In genomic region chr13:33679658-33680012, GRCh38 we compare ENCODE assay signal across 9 cellular contexts.
DNase-seq lines count a peak whose midpoint lies in the region; TF ChIP-seq lines count a peak whose summit lies in the region.
"Had no signal": no experiment of that assay in that cellular context is flagged by ENCODE, and none has a peak within 500 bp of the region (broad histone marks: within the 10 kb centered on the region; RNA-seq: fewer than 3 reads in every experiment).

No MANE protein-coding gene starts in this region.

- no peaks in the 10 kb centered on the region for H4K20me1 ChIP-seq in GM23248 (ENCODE audit: insufficient read depth)

- peak overlapping the region; percentile 4 for H3K4me3 ChIP-seq in CD8-positive, alpha-beta memory T cell (ENCODE audit: low read length)
- H3K4me3 ChIP-seq in GM23248 (no peak overlapping the region), muscle layer of duodenum (ENCODE audit: low read depth in 1 of 2, low read length in 2 of 2) (peak overlapping the region in 1 of 2 donors; percentile 50)

- peak overlapping the region; percentile 16 for H3K4me2 ChIP-seq in GM23248 (ENCODE audit: unreplicated experiment)

- no peak for TF ChIP-seq CTCF in HFFc6 (IDR thresholded peaks at IDR 0.05)

- no peaks in the 10 kb centered on the region for H3K9me2 ChIP-seq in GM23248 (ENCODE audit: insufficient read depth)

- 45 to 56% methylated on average over 1 of the region's 1 CpG for WGBS in GM23248 (ENCODE audit: low coverage in 1 of 2, low lambda C conversion rate in 2 of 2, missing lambda C conversion rate in 2 of 2), 2 experiments

- H3K4me1 ChIP-seq in CD8-positive, alpha-beta memory T cell (ENCODE audit: insufficient read depth, low read length): peaks cover 11% of the 10 kb centered on the region
- H3K4me1 ChIP-seq in GM23248 (ENCODE audit: insufficient read depth) (peaks cover 16% of the 10 kb centered on the region), muscle layer of duodenum (ENCODE audit: control insufficient read depth in 1 of 2, insufficient read depth in 2 of 2, low read length in 2 of 2) (peaks cover 11 to 13% of the 10 kb centered on the region in 2 donors)

- no peaks in the 10 kb centered on the region for H3K79me2 ChIP-seq in GM23248 (ENCODE audit: insufficient read depth)

- H3K4me3 Mint-ChIP-seq in CD8-positive, alpha-beta memory T cell: peak overlapping the region; percentile 64 to 86 (median 75)
- peak overlapping the region; percentile 7 for H3K4me3 Mint-ChIP-seq in activated naive CD8-positive, alpha-beta T cell treated with anti-CD3 and anti-CD28 coated beads for 36 hours
- H3K4me3 Mint-ChIP-seq in HFFc6: no peak overlapping the region

- peak overlapping the region; percentile 64 for H2AFZ ChIP-seq in GM23248

- peak overlapping the region; percentile 6 for H3K27ac ChIP-seq in CD8-positive, alpha-beta memory T cell (ENCODE audit: low read depth, low read length)
- peak overlapping the region; percentile 30 for H3K27ac ChIP-seq in GM23248
- H3K27ac ChIP-seq in muscle layer of duodenum (ENCODE audit: low read length): peak overlapping the region; percentile 78

- no peaks in the 10 kb centered on the region for H3K27me3 ChIP-seq in CD8-positive, alpha-beta memory T cell (ENCODE audit: insufficient read depth, low read length, poor library complexity, severe bottlenecking)
- H3K27me3 ChIP-seq in GM23248 (replicated peaks; ENCODE audit: insufficient read depth) (no peaks in the 10 kb centered on the region), muscle layer of duodenum (ENCODE audit: low read depth, low read length) (no peaks in the 10 kb centered on the region)

- no peaks in the 10 kb centered on the region for H3K36me3 ChIP-seq in CD8-positive, alpha-beta memory T cell (ENCODE audit: insufficient read depth, low read length)
- H3K36me3 ChIP-seq in GM23248 (ENCODE audit: low read depth): no peaks in the 10 kb centered on the region
- no peaks in the 10 kb centered on the region for H3K36me3 ChIP-seq in muscle layer of duodenum (ENCODE audit: control insufficient read depth in 1 of 2, insufficient read depth in 2 of 2, low read length in 2 of 2)

- peaks cover 4% of the 10 kb centered on the region; the same call in 1 of the 2 replicates for H3F3A ChIP-seq in GM23248 (ENCODE audit: insufficient read depth)

- H3K27me3 Mint-ChIP-seq in CD8-positive, alpha-beta memory T cell: no peaks in the 10 kb centered on the region
- H3K27me3 Mint-ChIP-seq in activated naive CD8-positive, alpha-beta T cell treated with anti-CD3 and anti-CD28 coated beads for 36 hours: peaks cover 13% of the 10 kb centered on the region
- no peaks in the 10 kb centered on the region for H3K27me3 Mint-ChIP-seq in HFFc6 (ENCODE audit: insufficient read depth)

- H3K36me3 Mint-ChIP-seq in CD8-positive, alpha-beta memory T cell: peaks cover 0 to 8% (median 0%) of the 10 kb centered on the region in 3 donors
- H3K36me3 Mint-ChIP-seq in activated naive CD8-positive, alpha-beta T cell treated with anti-CD3 and anti-CD28 coated beads for 36 hours: peaks cover 1% of the 10 kb centered on the region
- H3K36me3 Mint-ChIP-seq in HFFc6 (ENCODE audit: low read depth): no peaks in the 10 kb centered on the region

- H3K9ac ChIP-seq in GM23248: peak overlapping the region; percentile 30

- POLR2A ChIA-PET in CD8-positive, alpha-beta memory T cell (lab: Charles Lee): no interaction called here

- peaks cover 13 to 34% (median 16%) of the 10 kb centered on the region in 3 donors for H3K4me1 Mint-ChIP-seq in CD8-positive, alpha-beta memory T cell
- peaks cover 20% of the 10 kb centered on the region for H3K4me1 Mint-ChIP-seq in activated naive CD8-positive, alpha-beta T cell treated with anti-CD3 and anti-CD28 coated beads for 36 hours
- H3K4me1 Mint-ChIP-seq in HFFc6 (ENCODE audit: low read depth): peaks cover 18% of the 10 kb centered on the region

- H3K9me3 Mint-ChIP-seq in CD8-positive, alpha-beta memory T cell: no peaks in the 10 kb centered on the region
- H3K9me3 Mint-ChIP-seq in activated naive CD8-positive, alpha-beta T cell treated with anti-CD3 and anti-CD28 coated beads for 36 hours: no peaks in the 10 kb centered on the region
- H3K9me3 Mint-ChIP-seq in HFFc6: no peaks in the 10 kb centered on the region

- peak overlapping the region; percentile 2 to 92 (median 82) for H3K27ac Mint-ChIP-seq in CD8-positive, alpha-beta memory T cell
- H3K27ac Mint-ChIP-seq in activated naive CD8-positive, alpha-beta T cell treated with anti-CD3 and anti-CD28 coated beads for 36 hours: peak overlapping the region; percentile 34
- H3K27ac Mint-ChIP-seq in HFFc6: no peak overlapping the region

- no peaks in the 10 kb centered on the region for H3K9me3 ChIP-seq in CD8-positive, alpha-beta memory T cell (ENCODE audit: low read length)
- H3K9me3 ChIP-seq in GM23248 (ENCODE audit: low read depth) (no peaks in the 10 kb centered on the region), muscle layer of duodenum (ENCODE audit: control insufficient read depth in 1 of 2, low read length in 2 of 2) (no peaks in the 10 kb centered on the region)

- CTCF ChIA-PET in CD8-positive, alpha-beta memory T cell (lab: Charles Lee): no interaction called here

- no peak for DNase-seq in CD8-positive, alpha-beta memory T cell
- DNase-seq in GM23248 (no peak), epidermal melanocyte (ENCODE audit: insufficient read length, low spot score) (no peak), HFFc6 (no peak), amygdala (lab: John Stamatoyannopoulos, UW) (no peak)
- no peak for DNase-seq in activated naive CD8-positive, alpha-beta T cell treated with anti-CD3 and anti-CD28 coated beads for 36 hours
- no peak for DNase-seq in stimulated activated CD4-positive, alpha-beta T cell treated with anti-CD3 and anti-CD28 coated beads, Interleukin-15, amount 100 ng/mL, for 24 hours
- DNase-seq: effector CD8-positive, alpha-beta T cell had no signal

- in situ Hi-C loops in GM23248 (cut with MboI): no loop called here

Comparison
In these comparisons a context has a peak if more than half of its experiments do, and no peak if none do; other contexts are left out.
1. H3K27ac ChIP-seq: peak in every context shown above with its lines; median percentile 78 in muscle layer of duodenum; 30 in GM23248; 6 in CD8-positive, alpha-beta memory T cell.